1 cellular context compared by ENCODE assay signal in the genomic region with DNA sequence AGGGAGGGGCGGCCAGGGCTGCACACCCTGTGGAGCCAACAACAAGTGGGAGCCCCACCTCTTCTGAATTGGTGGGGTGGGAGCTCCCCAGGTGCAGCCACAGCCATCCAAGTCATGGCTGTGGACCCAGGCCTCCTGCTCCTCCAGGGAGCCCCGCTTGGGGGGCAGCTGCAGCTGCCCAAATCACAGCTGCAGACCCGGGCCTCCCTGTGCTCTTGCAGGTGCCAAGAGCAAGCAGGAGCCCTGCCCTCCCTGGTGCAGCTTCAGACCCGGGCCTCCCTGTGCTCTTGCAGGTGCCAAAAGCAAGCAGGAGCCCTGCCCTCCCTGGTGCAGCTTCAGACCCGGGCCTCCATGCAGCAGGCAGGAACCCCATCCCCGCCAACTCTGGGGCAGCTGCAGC.
TF ChIP-seq lines count a peak whose summit lies in the region.

No MANE protein-coding gene starts in this region.

TF ChIP-seq in WTC11, 78 proteins besides CTCF, POLR2A, EP300 and RAD21 (continued from another document):
- no peak for TF ChIP-seq ARID4B (CRISPR knock-in tag; IDR thresholded peaks at IDR 0.05; ENCODE audit: borderline replicate concordance)
